8 cellular contexts compared by ENCODE assay signal in genomic region chr17:36721560-36722120, GRCh38.
DNase-seq lines count a peak whose midpoint lies in the region; ATAC-seq and TF ChIP-seq lines count a peak whose summit lies in the region.

No MANE protein-coding gene starts in this region.

- no peaks in the 10 kb centered on the region for H3K9me2 ChIP-seq in Karpas-422 (replicated peaks; ENCODE audit: insufficient read depth, low read length)

- peak overlapping the region; percentile 89 for H3K4me3 Mint-ChIP-seq in natural killer cell

- no peaks in the 10 kb centered on the region for H3K79me2 ChIP-seq in Karpas-422 (ENCODE audit: low read length)

- H3K9ac ChIP-seq in Karpas-422 (ENCODE audit: low read length) = peak overlapping the region; percentile 75

- DNase-seq in GM06990 (ENCODE audit: extremely low read depth, insufficient read length) (no peak), Karpas-422 (no peak), ascending aorta (ENCODE audit: low spot score in 2 of 2) (no peak), natural killer cell (no peak), NCI-H526 treated with DMSO at 0.1 percent for 48 hours (lab: John Stamatoyannopoulos, UW) (no peak), NCI-H446 treated with DMSO at 0.1 percent for 48 hours (lab: John Stamatoyannopoulos, UW) (no peak)

- H3K4me1 Mint-ChIP-seq in natural killer cell = peaks cover 61 to 67% of the 10 kb centered on the region in 2 donors

- H3K27ac Mint-ChIP-seq in natural killer cell = peak overlapping the region; percentile 95 to 97

- TF ChIP-seq CTCF in GM06990 (IDR thresholded peaks at IDR 0.05; ENCODE audit: insufficient read depth, low read length, poor library complexity, severe bottlenecking) = no peak
- TF ChIP-seq CTCF in ascending aorta (IDR thresholded peaks at IDR 0.05) = no peak
- no peak for TF ChIP-seq CTCF in natural killer cell (IDR thresholded peaks at IDR 0.05)

- H3K4me3 ChIP-seq in GM06990 (replicated peaks; ENCODE audit: low read depth, low read length) (peak overlapping the region; percentile 24; the same call in 1 of the 2 replicates), Karpas-422 (ENCODE audit: low read length) (peak overlapping the region; percentile 65), ascending aorta (peak overlapping the region; percentile 52 to 61)

- no peaks in the 10 kb centered on the region for H3K36me3 ChIP-seq in GM06990 (ENCODE audit: control insufficient read depth, insufficient read depth, low read length)
- no peaks in the 10 kb centered on the region for H3K36me3 ChIP-seq in Karpas-422 (ENCODE audit: insufficient read depth, low read length)
- no peaks in the 10 kb centered on the region for H3K36me3 ChIP-seq in ascending aorta

- H3K27ac ChIP-seq in Karpas-422 (ENCODE audit: low read length) (no peak overlapping the region), ascending aorta (no peak overlapping the region)

- no peaks in the 10 kb centered on the region for H3K9me3 ChIP-seq in Karpas-422 (ENCODE audit: low read length)
- H3K9me3 ChIP-seq in ascending aorta = no peaks in the 10 kb centered on the region

- peaks cover 30% of the 10 kb centered on the region for H3K4me1 ChIP-seq in Karpas-422 (ENCODE audit: low read length)
- H3K4me1 ChIP-seq in ascending aorta = no peaks in the 10 kb centered on the region

- peaks cover 2 to 3% of the 10 kb centered on the region in 2 donors for H3K9me3 Mint-ChIP-seq in natural killer cell

- intact Hi-C loops in ascending aorta (cut with DNase I) = no loop called here
- intact Hi-C loops in natural killer cell (cut with micrococcal nuclease) = loop anchor here (10.0 kb wide), 1 partner anchor 223 kb away; the partner anchor contains the start of gene AATF

- H4K20me1 ChIP-seq in Karpas-422 (ENCODE audit: insufficient read depth, low read depth, low read length) = no peaks in the 10 kb centered on the region

- peak overlapping the region; percentile 67 for H3K4me2 ChIP-seq in Karpas-422 (ENCODE audit: low read depth, low read length, poor library complexity, severe bottlenecking)

- peak overlapping the region; percentile 98 for H2AFZ ChIP-seq in Karpas-422 (ENCODE audit: low read length)

- H3K27me3 ChIP-seq in GM06990 (replicated peaks; ENCODE audit: control insufficient read depth, insufficient read depth, low read length) = no peaks in the 10 kb centered on the region; the same call in none of the 2 replicates
- H3K27me3 ChIP-seq in Karpas-422 (ENCODE audit: low read length) = no peaks in the 10 kb centered on the region
- H3K27me3 ChIP-seq in ascending aorta = no peaks in the 10 kb centered on the region

- no peaks in the 10 kb centered on the region for H3K36me3 Mint-ChIP-seq in natural killer cell

- no peaks in the 10 kb centered on the region for H3K27me3 Mint-ChIP-seq in natural killer cell (ENCODE audit: low read depth in 2 of 2)

- ATAC-seq in natural killer cell (peak; percentile 12 to 45 (median 28)), HG03108 (IDR thresholded peaks at IDR 0.05; ENCODE audit: unreplicated experiment) (no peak), HG02623 (IDR thresholded peaks at IDR 0.05; ENCODE audit: unreplicated experiment) (no peak)

Comparison
In these comparisons a context has a peak if more than half of its experiments do, and no peak if none do; other contexts are left out.
1. ATAC-seq: peak in natural killer cell (3 of 3); none in HG03108 (single experiment) and HG02623 (single experiment).
2. Peak in every context shown above with its lines, with median percentiles within 50 percentile points of each other: H3K4me3 ChIP-seq.